ENCODE assay signal across 8 cellular contexts in the genomic region with DNA sequence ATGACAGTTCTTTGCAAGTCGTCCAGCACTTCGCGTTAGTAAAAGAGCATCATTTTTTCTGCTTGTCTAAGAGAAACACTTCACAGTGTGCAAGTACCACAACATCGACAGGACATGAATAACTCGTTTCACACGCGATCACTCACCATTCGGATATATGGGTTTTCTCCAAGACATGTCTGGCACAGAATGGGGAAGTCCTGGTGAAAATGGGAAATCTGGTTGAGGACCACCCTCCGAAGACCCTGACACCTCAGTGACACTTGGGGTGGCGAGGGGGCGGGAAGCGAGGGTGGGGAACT. TPM values are rescaled to one million over a fixed set of nuclear protein-coding genes. Genes with fewer than 3 reads are reported as not detected.
DNase-seq lines count a peak whose midpoint lies in the region; ATAC-seq, FAIRE-seq and TF ChIP-seq lines count a peak whose summit lies in the region.

No MANE protein-coding gene starts in this region.

- ATAC-seq in A549 (peak; percentile 2 to 15; a peak in 2 of 6 replicates), left lung (no peak), HG03039 (IDR thresholded peaks at IDR 0.05; ENCODE audit: unreplicated experiment) (no peak)

- peaks cover 12% of the 10 kb centered on the region; the same call in 1 of the 2 replicates for H3F3A ChIP-seq in GM23248 (ENCODE audit: insufficient read depth)

- CTCF ChIA-PET in A549 (lab: Yijun Ruan, JAX): interaction anchor here (0.7 to 4.5 kb wide), 18 partner anchors 9 to 381 kb away, joined by 3 to 28 read pairs (median 4); partner anchors contain the start of genes SMIM3 and SYNPO

- H4K20me1 ChIP-seq in GM23248 (ENCODE audit: insufficient read depth): no peaks in the 10 kb centered on the region

- TF ChIP-seq POLR2A in A549 (IDR thresholded peaks at IDR 0.05; ENCODE audit: low read length): no peak

- no peaks in the 10 kb centered on the region for H3K9me3 ChIP-seq in A549
- H3K9me3 ChIP-seq in GM23248 (ENCODE audit: low read depth): no peaks in the 10 kb centered on the region
- no peaks in the 10 kb centered on the region for H3K9me3 ChIP-seq in left lung

- 3% methylated on average over 8 of the region's 12 CpGs for WGBS in A549 (ENCODE audit: missing lambda C conversion rate)
- WGBS in GM23248 (ENCODE audit: low coverage in 1 of 2, low lambda C conversion rate in 2 of 2, missing lambda C conversion rate in 2 of 2), 2 experiments: 0 to 4% methylated on average over 12 of the region's 12 CpGs

- H3K36me3 ChIP-seq in GM23248 (ENCODE audit: low read depth): peaks cover 34% of the 10 kb centered on the region
- peaks cover 0 to 37% of the 10 kb centered on the region in 2 donors for H3K36me3 ChIP-seq in left lung

- H3K4me2 ChIP-seq in A549: peak overlapping the region; percentile 83
- peak overlapping the region; percentile 77 for H3K4me2 ChIP-seq in GM23248 (ENCODE audit: unreplicated experiment)

- peaks cover 14% of the 10 kb centered on the region for H3K4me1 ChIP-seq in A549
- peaks cover 14% of the 10 kb centered on the region for H3K4me1 ChIP-seq in GM23248 (ENCODE audit: insufficient read depth)
- H3K4me1 ChIP-seq in left lung: peaks cover 13 to 20% of the 10 kb centered on the region in 2 donors

- H2AFZ ChIP-seq in GM23248: peak overlapping the region; percentile 96

- H3K27ac ChIP-seq in A549 (peak overlapping the region; percentile 98 to 99), GM23248 (peak overlapping the region; percentile 75), VCaP (peak overlapping the region; percentile 95), left lung (peak overlapping the region; percentile 95 to 96)

- no peak for TF ChIP-seq RAD21 in A549 (conservative IDR thresholded peaks at IDR 0.05 in 1 of 2, IDR thresholded peaks at IDR 0.05 in 1 of 2)

- POLR2A ChIA-PET in A549 (lab: Yijun Ruan, JAX): interaction anchor here (0.6 to 1.9 kb wide), 8 partner anchors 9 to 250 kb away, joined by 3 to 22 read pairs (median 5); partner anchors contain the start of genes DCTN4 and SYNPO

- no peak for FAIRE-seq in A549 (lab: Jason Lieb, UNC)

- in situ Hi-C loops in GM23248 (cut with MboI): no loop called here
- in situ Hi-C loops in GM13976 (cut with MboI; ENCODE audit: low sequenced_read_pairs, unreplicated experiment): no loop called here

- H3K79me2 ChIP-seq in GM23248 (ENCODE audit: insufficient read depth): peaks cover 39% of the 10 kb centered on the region

- H3K27me3 ChIP-seq in GM23248 (replicated peaks; ENCODE audit: insufficient read depth) (no peaks in the 10 kb centered on the region), left lung (no peaks in the 10 kb centered on the region)

- H3K9me2 ChIP-seq in GM23248 (ENCODE audit: insufficient read depth): no peaks in the 10 kb centered on the region

- DNase-seq in A549 (ENCODE audit: low read depth in 1 of 2, low spot score in 1 of 2) (peak in 1 of 2 experiments; percentile 7), GM23248 (no peak), left lung (no peak), germinal center (ENCODE audit: low spot score) (no peak), GM13976 (ENCODE audit: low spot score) (no peak)
- no peak for DNase-seq in activated effector memory CD4-positive, alpha-beta T cell treated with anti-CD3 and anti-CD28 coated beads, Interleukin-2, amount 50 U/mL, for 16 hours

- intact Hi-C loops in left lung (cut with DNase I): no loop called here

- no peak for TF ChIP-seq EP300 in A549 (IDR thresholded peaks at IDR 0.05)

- H3K4me3 ChIP-seq in A549: peak overlapping the region; percentile 97
- H3K4me3 ChIP-seq in GM23248: peak overlapping the region; percentile 82
- peak overlapping the region; percentile 75 to 98 for H3K4me3 ChIP-seq in left lung

- peak overlapping the region; percentile 92 for H3K9ac ChIP-seq in GM23248

- TF ChIP-seq CTCF in A549 (IDR thresholded peaks at IDR 0.05) (no peak), VCaP (conservative IDR thresholded peaks at IDR 0.05) (no peak), left lung (IDR thresholded peaks at IDR 0.05) (no peak), GM13976 (IDR thresholded peaks at IDR 0.05; ENCODE audit: borderline replicate concordance, control extremely low read depth, extremely low read depth, insufficient read depth, missing control alignments) (no peak)

TF ChIP-seq in A549, 52 proteins besides CTCF, POLR2A, EP300 and RAD21:
- TF ChIP-seq CBX2 (IDR thresholded peaks at IDR 0.05; ENCODE audit: borderline replicate concordance, low read depth): no peak
- 0 out of 2 replicates have a peak, but pooled peaks have one; percentile 8 for TF ChIP-seq TFCP2L1 (CRISPR knock-in tag; IDR thresholded peaks at IDR 0.05)

RNA-seq across cellular contexts. Expression of gene RBM22, which starts 0.6 kb away (rescaled TPM):
- polyA plus RNA-seq in A549 (2011; rRNA removed) (65.3 and 75.7 TPM in 2 replicates), A549 (2017; fragmentation: RNase III; extraction: RNeasy Plus Mini Kit Qiagen cat#74134 plus additional on column Dnase treatment) (37.6 to 42.2 TPM (median 41.2 TPM) in 3 replicates), GM23248 (2016; fragmentation: Nextera tagmentation; extraction: Ambion mirVana) (35.5 and 36.7 TPM in 2 replicates)
- 27.5 and 29.7 TPM in 2 replicates for polyA plus RNA-seq in A549 (2012; cell fraction: cytosol; rRNA removed)
- 27.9 and 50.2 TPM in 2 replicates for polyA plus RNA-seq in A549 (2012; cell fraction: nucleus; rRNA removed)
- polyA minus RNA-seq in A549 (2011; rRNA and poly(A)+ RNA removed): 29.9 and 45.4 TPM in 2 replicates
- 24.6 and 25.8 TPM in 2 replicates for total RNA-seq in GM23248 (2014; rRNA removed; shearing (Covaris generic))
- 10 to 100 TPM; 36.4 to 48.1 TPM for total RNA-seq in left lung

RNA-seq across cellular contexts. Expression of gene MYOZ3, which starts 39.2 kb away (rescaled TPM):
- polyA plus RNA-seq in A549 (2011; rRNA removed) (0.06 and 0.13 TPM in 2 replicates), A549 (2017; fragmentation: RNase III; extraction: RNeasy Plus Mini Kit Qiagen cat#74134 plus additional on column Dnase treatment) (0.07 to 0.12 TPM (median 0.09 TPM) in 3 replicates), GM23248 (2016; fragmentation: Nextera tagmentation; extraction: Ambion mirVana) (0.18 and 0.71 TPM in 2 replicates)
- 0.06 and 0.07 TPM in 2 replicates for polyA plus RNA-seq in A549 (2012; cell fraction: cytosol; rRNA removed)
- 0.04 and 0.18 TPM in 2 replicates for polyA plus RNA-seq in A549 (2012; cell fraction: nucleus; rRNA removed)
- polyA minus RNA-seq in A549 (2011; rRNA and poly(A)+ RNA removed): 0.04 TPM in 1 of 2 replicates, not detected in the other
- total RNA-seq in GM23248 (2014; rRNA removed; shearing (Covaris generic)): 0.13 and 0.32 TPM in 2 replicates
- 1 to 10 TPM in 1 of 2 donors, under 1 TPM in 1; 0.79 to 3.1 TPM for total RNA-seq in left lung

RNA-seq across cellular contexts. Expression of gene DCTN4, which starts 58.6 kb away (rescaled TPM):
- polyA plus RNA-seq in A549 (2011; rRNA removed): 34.8 and 38.4 TPM in 2 replicates
- 10.0 and 12.3 TPM in 2 replicates for polyA plus RNA-seq in A549 (2012; cell fraction: cytosol; rRNA removed)
- 10.2 and 15.2 TPM in 2 replicates for polyA plus RNA-seq in A549 (2012; cell fraction: nucleus; rRNA removed)
- 18.7 to 20.9 TPM (median 20.2 TPM) in 3 replicates for polyA plus RNA-seq in A549 (2017; fragmentation: RNase III; extraction: RNeasy Plus Mini Kit Qiagen cat#74134 plus additional on column Dnase treatment)
- 53.6 and 53.8 TPM in 2 replicates for polyA minus RNA-seq in A549 (2011; rRNA and poly(A)+ RNA removed)
- total RNA-seq in GM23248 (2014; rRNA removed; shearing (Covaris generic)): 46.9 and 47.1 TPM in 2 replicates
- 30.1 and 34.5 TPM in 2 replicates for polyA plus RNA-seq in GM23248 (2016; fragmentation: Nextera tagmentation; extraction: Ambion mirVana)
- total RNA-seq in left lung: 10 to 100 TPM; 69.5 to 70.0 TPM

RNA-seq across cellular contexts. Expression of gene SYNPO, which starts 59.8 kb away (rescaled TPM):
- polyA plus RNA-seq in A549 (2011; rRNA removed) (13.7 and 20.7 TPM in 2 replicates), A549 (2017; fragmentation: RNase III; extraction: RNeasy Plus Mini Kit Qiagen cat#74134 plus additional on column Dnase treatment) (33.9 to 43.8 TPM (median 37.1 TPM) in 3 replicates), GM23248 (2016; fragmentation: Nextera tagmentation; extraction: Ambion mirVana) (5.6 and 6.3 TPM in 2 replicates)
- polyA plus RNA-seq in A549 (2012; cell fraction: cytosol; rRNA removed): 12.2 and 15.7 TPM in 2 replicates
- polyA plus RNA-seq in A549 (2012; cell fraction: nucleus; rRNA removed): 28.5 and 29.0 TPM in 2 replicates
- 51.4 and 51.7 TPM in 2 replicates for polyA minus RNA-seq in A549 (2011; rRNA and poly(A)+ RNA removed)
- 6.1 and 7.7 TPM in 2 replicates for total RNA-seq in GM23248 (2014; rRNA removed; shearing (Covaris generic))
- total RNA-seq in left lung: 100 to 1,000 TPM in 1 of 2 donors, 10 to 100 TPM in 1; 80.4 to 114 TPM

Comparison
In these comparisons a context has a peak if more than half of its experiments do, and no peak if none do; other contexts are left out.
1. ATAC-seq: peak in A549 (2 of 2); none in left lung (single experiment) and HG03039 (single experiment).
2. Peak in every context shown above with its lines, with median percentiles within 50 percentile points of each other: H3K27ac ChIP-seq and H3K4me3 ChIP-seq.